ENCODE assay signal across 2 cellular contexts in the genomic region with DNA sequence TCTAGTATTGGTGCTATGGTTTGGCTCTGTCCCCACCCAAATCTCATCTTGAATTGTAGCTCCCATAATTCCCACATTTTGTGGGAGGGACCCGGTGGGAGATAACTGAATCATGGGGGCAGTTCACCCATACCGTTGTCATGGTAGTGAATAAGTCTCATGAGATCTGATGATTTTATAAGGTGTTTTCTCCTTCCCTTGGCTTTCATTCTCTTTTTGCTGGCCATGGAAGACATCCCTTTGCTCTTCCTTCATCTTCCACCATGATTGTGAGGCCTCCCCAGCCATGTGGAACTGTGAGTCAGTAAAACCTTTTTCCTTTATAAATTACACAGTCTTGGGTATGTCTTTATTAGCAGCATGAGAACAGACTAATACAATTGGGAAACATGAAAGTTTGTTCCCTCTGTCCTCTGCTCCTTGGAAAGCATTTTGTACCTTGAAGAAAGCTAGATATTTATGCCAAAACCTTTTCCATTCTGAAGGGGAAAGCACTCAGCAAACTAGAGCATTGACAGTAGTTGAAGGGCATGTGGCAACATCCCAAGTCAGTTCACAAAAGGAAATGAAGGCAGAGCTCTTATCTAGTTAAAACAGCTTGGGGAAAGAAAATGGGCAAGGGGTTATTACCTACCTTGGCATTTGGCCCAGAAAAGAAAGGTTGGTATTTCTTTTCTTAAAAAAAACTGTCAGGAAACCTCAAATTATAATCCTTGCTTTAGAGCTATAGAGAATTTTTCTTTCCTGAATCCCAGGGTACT.
TF ChIP-seq lines count a peak whose summit lies in the region.

No MANE protein-coding gene starts in this region.

TF ChIP-seq in HEK293, 187 proteins besides CTCF, POLR2A, EP300 and RAD21 (continued from another document and continues in another):
- no peak for TF ChIP-seq HIC1 (tag by site-specific recombination; IDR thresholded peaks at IDR 0.05)
- TF ChIP-seq ZNF596 (tag by site-specific recombination; IDR thresholded peaks at IDR 0.05), result no peak
- TF ChIP-seq, protein P1, sequence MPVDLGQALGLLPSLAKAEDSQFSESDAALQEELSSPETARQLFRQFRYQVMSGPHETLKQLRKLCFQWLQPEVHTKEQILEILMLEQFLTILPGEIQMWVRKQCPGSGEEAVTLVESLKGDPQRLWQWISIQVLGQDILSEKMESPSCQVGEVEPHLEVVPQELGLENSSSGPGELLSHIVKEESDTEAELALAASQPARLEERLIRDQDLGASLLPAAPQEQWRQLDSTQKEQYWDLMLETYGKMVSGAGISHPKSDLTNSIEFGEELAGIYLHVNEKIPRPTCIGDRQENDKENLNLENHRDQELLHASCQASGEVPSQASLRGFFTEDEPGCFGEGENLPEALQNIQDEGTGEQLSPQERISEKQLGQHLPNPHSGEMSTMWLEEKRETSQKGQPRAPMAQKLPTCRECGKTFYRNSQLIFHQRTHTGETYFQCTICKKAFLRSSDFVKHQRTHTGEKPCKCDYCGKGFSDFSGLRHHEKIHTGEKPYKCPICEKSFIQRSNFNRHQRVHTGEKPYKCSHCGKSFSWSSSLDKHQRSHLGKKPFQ (tag by site-specific recombination; IDR thresholded peaks at IDR 0.05), result no peak
- no peak for TF ChIP-seq ZNF426 (tag by site-specific recombination; IDR thresholded peaks at IDR 0.05)
- no peak for TF ChIP-seq KLF10 (tag by site-specific recombination; IDR thresholded peaks at IDR 0.05)
- no peak for TF ChIP-seq ZEB2 (tag by site-specific recombination; IDR thresholded peaks at IDR 0.05)
- no peak for TF ChIP-seq ZNF777 (tag by site-specific recombination; IDR thresholded peaks at IDR 0.05; ENCODE audit: borderline replicate concordance)
- TF ChIP-seq ZNF112 (tag by site-specific recombination; IDR thresholded peaks at IDR 0.05), result no peak
- TF ChIP-seq SP7 (tag by site-specific recombination; IDR thresholded peaks at IDR 0.05), result peak; percentile 40; the same call in 1 of the 2 replicates
- TF ChIP-seq, protein P2, sequence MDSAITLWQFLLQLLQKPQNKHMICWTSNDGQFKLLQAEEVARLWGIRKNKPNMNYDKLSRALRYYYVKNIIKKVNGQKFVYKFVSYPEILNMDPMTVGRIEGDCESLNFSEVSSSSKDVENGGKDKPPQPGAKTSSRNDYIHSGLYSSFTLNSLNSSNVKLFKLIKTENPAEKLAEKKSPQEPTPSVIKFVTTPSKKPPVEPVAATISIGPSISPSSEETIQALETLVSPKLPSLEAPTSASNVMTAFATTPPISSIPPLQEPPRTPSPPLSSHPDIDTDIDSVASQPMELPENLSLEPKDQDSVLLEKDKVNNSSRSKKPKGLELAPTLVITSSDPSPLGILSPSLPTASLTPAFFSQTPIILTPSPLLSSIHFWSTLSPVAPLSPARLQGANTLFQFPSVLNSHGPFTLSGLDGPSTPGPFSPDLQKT (IDR thresholded peaks at IDR 0.05; ENCODE audit: borderline replicate concordance, low read depth, low read length), result no peak
- TF ChIP-seq ZNF169 (tag by site-specific recombination; IDR thresholded peaks at IDR 0.05), result no peak
- TF ChIP-seq SP2 (tag by site-specific recombination; IDR thresholded peaks at IDR 0.05), result no peak
- no peak for TF ChIP-seq ZNF843 (tag by site-specific recombination; IDR thresholded peaks at IDR 0.05)
- no peak for TF ChIP-seq ZNF837 (tag by site-specific recombination; IDR thresholded peaks at IDR 0.05)
- TF ChIP-seq ZNF26 (tag by site-specific recombination; IDR thresholded peaks at IDR 0.05), result no peak
- no peak for TF ChIP-seq ZFP69B (tag by site-specific recombination; IDR thresholded peaks at IDR 0.05)
- no peak for TF ChIP-seq ZNF785 (tag by site-specific recombination; IDR thresholded peaks at IDR 0.05)
- TF ChIP-seq OSR2 (tag by site-specific recombination; IDR thresholded peaks at IDR 0.05), result 0 out of 2 replicates have a peak, but pooled peaks have one; percentile 14
- TF ChIP-seq ZNF394 (tag by site-specific recombination; IDR thresholded peaks at IDR 0.05; ENCODE audit: borderline replicate concordance), result no peak
- TF ChIP-seq, protein P3, sequence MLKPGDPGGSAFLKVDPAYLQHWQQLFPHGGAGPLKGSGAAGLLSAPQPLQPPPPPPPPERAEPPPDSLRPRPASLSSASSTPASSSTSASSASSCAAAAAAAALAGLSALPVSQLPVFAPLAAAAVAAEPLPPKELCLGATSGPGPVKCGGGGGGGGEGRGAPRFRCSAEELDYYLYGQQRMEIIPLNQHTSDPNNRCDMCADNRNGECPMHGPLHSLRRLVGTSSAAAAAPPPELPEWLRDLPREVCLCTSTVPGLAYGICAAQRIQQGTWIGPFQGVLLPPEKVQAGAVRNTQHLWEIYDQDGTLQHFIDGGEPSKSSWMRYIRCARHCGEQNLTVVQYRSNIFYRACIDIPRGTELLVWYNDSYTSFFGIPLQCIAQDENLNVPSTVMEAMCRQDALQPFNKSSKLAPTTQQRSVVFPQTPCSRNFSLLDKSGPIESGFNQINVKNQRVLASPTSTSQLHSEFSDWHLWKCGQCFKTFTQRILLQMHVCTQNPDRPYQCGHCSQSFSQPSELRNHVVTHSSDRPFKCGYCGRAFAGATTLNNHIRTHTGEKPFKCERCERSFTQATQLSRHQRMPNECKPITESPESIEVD (tag by site-specific recombination; IDR thresholded peaks at IDR 0.05), result peak; percentile 48; the same call in 1 of the 2 replicates
- no peak for TF ChIP-seq ZNF677 (tag by site-specific recombination; IDR thresholded peaks at IDR 0.05)
- TF ChIP-seq ZNF132 (tag by site-specific recombination; IDR thresholded peaks at IDR 0.05; ENCODE audit: borderline replicate concordance), result no peak

TF ChIP-seq in K562, 482 proteins besides CTCF, POLR2A, EP300 and RAD21 (continued from another document and continues in another):
- TF ChIP-seq RERE (CRISPR knock-in tag; IDR thresholded peaks at IDR 0.05; ENCODE audit: borderline replicate concordance) (no peak), TRIM28 (IDR thresholded peaks at IDR 0.05) (peak; percentile 66; the same call in 1 of the 2 replicates), SLC30A9 (CRISPR knock-in tag; IDR thresholded peaks at IDR 0.05) (no peak), MYC (IDR thresholded peaks at IDR 0.05; ENCODE audit: low read depth, low read length) (0 out of 2 replicates have a peak, but pooled peaks have one; percentile 15), MYC (CRISPR knock-in tag; IDR thresholded peaks at IDR 0.05; ENCODE audit: borderline replicate concordance, low read depth) (no peak), SMAD4 (CRISPR knock-in tag; conservative IDR thresholded peaks at IDR 0.05) (no peak), TGIF2 (CRISPR knock-in tag; IDR thresholded peaks at IDR 0.05) (peak; percentile 58; the same call in 1 of the 2 replicates), AFF4 (CRISPR knock-in tag; IDR thresholded peaks at IDR 0.05) (no peak), GTF2F1 (IDR thresholded peaks at IDR 0.05; ENCODE audit: low read depth, low read length) (no peak), CC2D1A (IDR thresholded peaks at IDR 0.05) (peak; percentile 82)
- TF ChIP-seq, protein P4, sequence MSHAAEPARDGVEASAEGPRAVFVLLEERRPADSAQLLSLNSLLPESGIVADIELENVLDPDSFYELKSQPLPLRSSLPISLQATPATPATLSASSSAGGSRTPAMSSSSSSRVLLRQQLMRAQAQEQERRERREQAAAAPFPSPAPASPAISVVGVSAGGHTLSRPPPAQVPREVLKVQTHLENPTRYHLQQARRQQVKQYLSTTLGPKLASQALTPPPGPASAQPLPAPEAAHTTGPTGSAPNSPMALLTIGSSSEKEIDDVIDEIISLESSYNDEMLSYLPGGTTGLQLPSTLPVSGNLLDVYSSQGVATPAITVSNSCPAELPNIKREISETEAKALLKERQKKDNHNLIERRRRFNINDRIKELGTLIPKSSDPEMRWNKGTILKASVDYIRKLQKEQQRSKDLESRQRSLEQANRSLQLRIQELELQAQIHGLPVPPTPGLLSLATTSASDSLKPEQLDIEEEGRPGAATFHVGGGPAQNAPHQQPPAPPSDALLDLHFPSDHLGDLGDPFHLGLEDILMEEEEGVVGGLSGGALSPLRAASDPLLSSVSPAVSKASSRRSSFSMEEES (CRISPR knock-in tag; IDR thresholded peaks at IDR 0.05), result no peak
